Comparison of ENCODE assay signal across 20 cellular contexts in the genomic region with DNA sequence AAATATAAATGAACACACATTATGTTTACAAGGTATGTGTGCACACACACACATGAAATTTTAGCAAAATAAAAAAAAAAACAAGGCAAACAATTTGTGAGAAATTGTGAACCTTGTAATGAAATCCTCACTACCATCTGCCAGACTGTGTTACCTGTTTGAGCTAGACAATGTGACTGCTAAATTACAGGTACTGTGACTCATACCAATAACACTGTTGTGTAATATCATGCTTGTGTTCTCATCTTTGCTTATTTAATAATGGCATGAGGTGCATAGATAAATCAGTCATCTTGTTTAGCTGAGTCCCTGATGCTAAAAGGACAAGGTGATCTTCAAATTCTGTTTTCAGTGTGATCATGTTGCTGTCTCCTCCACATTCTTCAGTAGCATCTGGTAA.
A peak's percentile ranks its signal among the peaks of the same experiment; 100 is the strongest.
DNase-seq lines count a peak whose midpoint lies in the region; ATAC-seq and TF ChIP-seq lines count a peak whose summit lies in the region.
"Had no signal": no experiment of that assay in that cellular context is flagged by ENCODE, and none has a peak within 500 bp of the region (broad histone marks: within the 10 kb centered on the region; RNA-seq: fewer than 3 reads in every experiment).

No MANE protein-coding gene starts in this region.

- H3F3A ChIP-seq in SK-N-SH (replicated peaks; ENCODE audit: insufficient read depth) = no peaks in the 10 kb centered on the region

- in situ Hi-C loops in mammary epithelial cell (cut with MboI; ENCODE audit: low sequenced_read_pairs in 2 of 2) = no loop called here

- H3K4me3 ChIP-seq in SK-N-SH (ENCODE audit: low read depth in 2 of 2, low read length in 1 of 2) (no peak overlapping the region), mammary epithelial cell (replicated peaks in 1 of 3; ENCODE audit: insufficient read depth in 1 of 3, low read depth in 2 of 3, low read length in 3 of 3) (no peak overlapping the region), esophagus squamous epithelium (no peak overlapping the region), psoas muscle (no peak overlapping the region)
- H3K4me3 ChIP-seq: heart left ventricle, left lung, stomach, transverse colon had no signal

- H3K27me3 ChIP-seq in SK-N-SH (ENCODE audit: insufficient read depth) = no peaks in the 10 kb centered on the region
- H3K27me3 ChIP-seq in mammary epithelial cell (ENCODE audit: insufficient read depth, low read length) = no peaks in the 10 kb centered on the region
- no peaks in the 10 kb centered on the region for H3K27me3 ChIP-seq in esophagus squamous epithelium
- H3K27me3 ChIP-seq in psoas muscle (ENCODE audit: insufficient read depth in 3 of 3, low read length in 2 of 3) = no peaks in the 10 kb centered on the region
- H3K27me3 ChIP-seq: heart left ventricle, left lung, stomach, transverse colon had no signal

- POLR2A ChIA-PET in SK-N-SH (lab: Yijun Ruan, JAX) = no interaction called here

- H3K79me2 ChIP-seq in SK-N-SH (ENCODE audit: insufficient read depth) = no peaks in the 10 kb centered on the region
- no peaks in the 10 kb centered on the region for H3K79me2 ChIP-seq in mammary epithelial cell (ENCODE audit: insufficient read depth, low read length)

- intact Hi-C loops in mammary epithelial cell (cut with micrococcal nuclease) = loop anchor here (5.0 kb wide), 1 partner anchor 673 kb away; the partner anchor contains the start of gene LINGO2
- intact Hi-C loops in esophagus squamous epithelium (cut with DNase I) = no loop called here
- intact Hi-C loops in psoas muscle (cut with DNase I) = no loop called here

- H3K9me2 ChIP-seq in SK-N-SH = no peaks in the 10 kb centered on the region

- H3K36me3 ChIP-seq in SK-N-SH (replicated peaks in 1 of 2; ENCODE audit: control insufficient read depth in 1 of 2, insufficient read depth in 2 of 2, low read length in 1 of 2) (no peaks in the 10 kb centered on the region), mammary epithelial cell (ENCODE audit: insufficient read depth, low read length) (no peaks in the 10 kb centered on the region), esophagus squamous epithelium (no peaks in the 10 kb centered on the region), psoas muscle (ENCODE audit: insufficient read depth in 1 of 2, low read depth in 1 of 2) (no peaks in the 10 kb centered on the region)
- H3K36me3 ChIP-seq: heart left ventricle, left lung, stomach, transverse colon had no signal

- CTCF ChIA-PET in SK-N-SH (lab: Yijun Ruan, JAX) = no interaction called here
- CTCF ChIA-PET in mammary epithelial cell (lab: Charles Lee; ENCODE audit: low non-redundant PET) = interaction anchor here (0.5 kb wide), 1 partner anchor 1152 kb away, joined by 7 read pairs; no protein-coding TSS in a partner anchor

- H3K4me2 ChIP-seq in SK-N-SH (no peak overlapping the region), mammary epithelial cell (ENCODE audit: insufficient read depth, low read depth, low read length) (no peak overlapping the region)

- H3K4me1 ChIP-seq in SK-N-SH (ENCODE audit: control insufficient read depth in 1 of 2, insufficient read depth in 2 of 2, low read depth in 1 of 2, low read length in 1 of 2) (peaks cover 0 to 5% of the 10 kb centered on the region in 2 experiments; a peak in 2 of 4 replicates), mammary epithelial cell (ENCODE audit: insufficient read depth, low read length) (peaks cover 4% of the 10 kb centered on the region), esophagus squamous epithelium (no peaks in the 10 kb centered on the region), psoas muscle (no peaks in the 10 kb centered on the region)
- H3K4me1 ChIP-seq: heart left ventricle, left lung, stomach, transverse colon had no signal

- ATAC-seq in SK-N-SH treated with all-trans-retinoic acid at 6 μM for 48 hours (no peak), HG03280 (IDR thresholded peaks at IDR 0.05; ENCODE audit: unreplicated experiment) (no peak), psoas muscle (no peak), left lobe of liver (no peak)
- ATAC-seq: activated CD8-positive, alpha-beta T cell treated with anti-CD3 and anti-CD28 coated beads, Interleukin-2, amount 10 ng/mL, durations not matched to agents 7 days and 5 days; heart left ventricle; left lung; naive thymus-derived CD4-positive, alpha-beta T cell had no signal

- no TSS peak for BruUV-seq in mammary epithelial cell (replicated peaks; lab: Mats Ljungman, UMichigan)

- no peak overlapping the region for H2AFZ ChIP-seq in SK-N-SH (ENCODE audit: low read depth)
- no peak overlapping the region for H2AFZ ChIP-seq in mammary epithelial cell (ENCODE audit: low read depth, low read length)

- no peak for TF ChIP-seq POLR2A in esophagus squamous epithelium (IDR thresholded peaks at IDR 0.05)

- DNase-seq in SK-N-SH (no peak), NCI-H2171 treated with DMSO at 0.1 percent for 48 hours (lab: John Stamatoyannopoulos, UW) (peak; percentile 83), mammary epithelial cell (peak; percentile 80), esophagus squamous epithelium (lab: John Stamatoyannopoulos, UW) (no peak), psoas muscle (no peak), left lobe of liver (ENCODE audit: low spot score) (no peak)
- DNase-seq: activated CD4-positive, CD25-positive, alpha-beta regulatory T cell treated with anti-CD3 and anti-CD28 coated beads, Interleukin-2, amount 50 U/mL, for 72 hours; activated CD8-positive, alpha-beta T cell treated with anti-CD3 and anti-CD28 coated beads, Interleukin-2, amount 10 ng/mL, durations not matched to agents 7 days and 5 days; activated T-cell treated with anti-CD3 and anti-CD28 coated beads, Interleukin-2, amount 50 U/mL, for 1 hour; GOT3; heart left ventricle; left lung; naive thymus-derived CD4-positive, alpha-beta T cell; NCI-H1092; NCI-H510A; stimulated activated CD4-positive, alpha-beta T cell treated with anti-CD3 and anti-CD28 coated beads, Interleukin-12 subunit alpha, Interleukin-12 subunit beta, amount 100 ng/mL, for 4 hours; stomach; transverse colon had no signal

- no peak for TF ChIP-seq EP300 in SK-N-SH (IDR thresholded peaks at IDR 0.05; ENCODE audit: borderline replicate concordance in 1 of 2, low read depth in 1 of 2, low read length in 1 of 2)

- no peak overlapping the region for H3K9ac ChIP-seq in SK-N-SH
- no peak overlapping the region for H3K9ac ChIP-seq in mammary epithelial cell (ENCODE audit: insufficient read depth, low read length)

- TF ChIP-seq RAD21 in SK-N-SH (IDR thresholded peaks at IDR 0.05; ENCODE audit: low read length) = no peak

- H4K20me1 ChIP-seq in SK-N-SH (ENCODE audit: insufficient read depth) (no peaks in the 10 kb centered on the region), mammary epithelial cell (ENCODE audit: insufficient read depth, low read length) (no peaks in the 10 kb centered on the region)

- TF ChIP-seq CTCF in SK-N-SH (IDR thresholded peaks at IDR 0.05) = no peak
- TF ChIP-seq CTCF in mammary epithelial cell (conservative IDR thresholded peaks at IDR 0.05 in 1 of 2, IDR thresholded peaks at IDR 0.05 in 1 of 2; ENCODE audit: extremely low read depth in 1 of 2, insufficient read depth in 1 of 2, low read depth in 1 of 2, low read length in 2 of 2) = no peak
- no peak for TF ChIP-seq CTCF in esophagus squamous epithelium (IDR thresholded peaks at IDR 0.05)
- no peak for TF ChIP-seq CTCF in psoas muscle (IDR thresholded peaks at IDR 0.05)

- dilution Hi-C loops in mammary epithelial cell (cut with HindIII; ENCODE audit: low sequenced_read_pairs) = no loop called here

- no peak overlapping the region; a peak in 1 of 4 replicates for H3K27ac ChIP-seq in SK-N-SH (ENCODE audit: low read depth in 2 of 2, low read length in 1 of 2)
- H3K27ac ChIP-seq in mammary epithelial cell (ENCODE audit: insufficient read depth, low read depth, low read length) = no peak overlapping the region
- no peak overlapping the region for H3K27ac ChIP-seq in esophagus squamous epithelium
- no peak overlapping the region for H3K27ac ChIP-seq in psoas muscle
- H3K27ac ChIP-seq: heart left ventricle, left lung, stomach, transverse colon had no signal

- H3K9me3 ChIP-seq in SK-N-SH (no peaks in the 10 kb centered on the region), mammary epithelial cell (replicated peaks; ENCODE audit: insufficient read depth, low read length) (no peaks in the 10 kb centered on the region), esophagus squamous epithelium (no peaks in the 10 kb centered on the region), psoas muscle (no peaks in the 10 kb centered on the region)
- H3K9me3 ChIP-seq: heart left ventricle, left lung, stomach, transverse colon had no signal

TF ChIP-seq in SK-N-SH treated with all-trans-retinoic acid at 6 μM for 48 hours, 23 proteins besides CTCF, POLR2A, EP300 and RAD21:
- 0 out of 2 replicates have a peak, but pooled peaks have one; percentile 25 for TF ChIP-seq ZC3H10 (CRISPR knock-in tag; IDR thresholded peaks at IDR 0.05)
- no peak for TF ChIP-seq ZNF70 (CRISPR knock-in tag; IDR thresholded peaks at IDR 0.05)

TF ChIP-seq in SK-N-SH, 30 proteins besides CTCF, POLR2A, EP300 and RAD21 (continues in another document):
- TF ChIP-seq POLR2AphosphoS5 (IDR thresholded peaks at IDR 0.05; ENCODE audit: low read depth, low read length) = no peak
- no peak for TF ChIP-seq YY1 (IDR thresholded peaks at IDR 0.05; ENCODE audit: low read depth)
- TF ChIP-seq USF1 (IDR thresholded peaks at IDR 0.05; ENCODE audit: borderline replicate concordance, low read depth) = no peak
- TF ChIP-seq, protein P1, sequence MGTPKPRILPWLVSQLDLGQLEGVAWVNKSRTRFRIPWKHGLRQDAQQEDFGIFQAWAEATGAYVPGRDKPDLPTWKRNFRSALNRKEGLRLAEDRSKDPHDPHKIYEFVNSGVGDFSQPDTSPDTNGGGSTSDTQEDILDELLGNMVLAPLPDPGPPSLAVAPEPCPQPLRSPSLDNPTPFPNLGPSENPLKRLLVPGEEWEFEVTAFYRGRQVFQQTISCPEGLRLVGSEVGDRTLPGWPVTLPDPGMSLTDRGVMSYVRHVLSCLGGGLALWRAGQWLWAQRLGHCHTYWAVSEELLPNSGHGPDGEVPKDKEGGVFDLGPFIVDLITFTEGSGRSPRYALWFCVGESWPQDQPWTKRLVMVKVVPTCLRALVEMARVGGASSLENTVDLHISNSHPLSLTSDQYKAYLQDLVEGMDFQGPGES (IDR thresholded peaks at IDR 0.05; ENCODE audit: low read depth, low read length) = no peak
- TF ChIP-seq MAX (IDR thresholded peaks at IDR 0.05; ENCODE audit: low read depth) = no peak
- no peak for TF ChIP-seq EZH2phosphoT487 (IDR thresholded peaks at IDR 0.05; ENCODE audit: borderline replicate concordance, low read depth)
- TF ChIP-seq TCF12 (IDR thresholded peaks at IDR 0.05) = no peak
- TF ChIP-seq FOSL2 (IDR thresholded peaks at IDR 0.05; ENCODE audit: borderline replicate concordance, low read depth) = no peak

Comparison
In these comparisons a context has a peak if more than half of its experiments do, and no peak if none do; other contexts are left out.
1. DNase-seq: peak in NCI-H2171 treated with DMSO at 0.1 percent for 48 hours (single experiment) and mammary epithelial cell (single experiment); none in SK-N-SH (single experiment), esophagus squamous epithelium (single experiment), psoas muscle (0 of 2) and left lobe of liver (single experiment).